20 cellular contexts compared by ENCODE assay signal in the genomic region with DNA sequence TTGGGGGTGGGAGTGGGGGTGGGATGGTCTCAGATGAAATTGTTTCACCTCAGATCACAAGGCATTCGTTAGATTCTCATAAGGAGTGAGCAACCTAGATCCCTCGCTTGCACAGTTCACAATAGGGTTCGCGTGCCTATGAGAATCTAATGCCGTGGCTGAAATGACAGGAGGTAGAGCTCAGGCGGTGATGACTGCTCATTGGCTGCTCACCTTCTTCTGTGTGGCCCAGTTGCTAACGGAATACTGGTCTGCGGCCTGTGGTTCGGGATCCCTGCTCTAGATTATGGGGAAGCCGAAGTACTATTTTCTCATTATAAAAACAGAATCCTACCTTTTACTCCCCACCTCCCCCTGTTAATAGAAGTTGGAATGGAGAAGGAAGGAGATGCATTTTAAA. TPM values are rescaled to one million over a fixed set of nuclear protein-coding genes. Genes with fewer than 3 reads are reported as not detected.
DNase-seq lines count a peak whose midpoint lies in the region; ATAC-seq and TF ChIP-seq lines count a peak whose summit lies in the region.
"Had no signal": no experiment of that assay in that cellular context is flagged by ENCODE, and none has a peak within 500 bp of the region (broad histone marks: within the 10 kb centered on the region; RNA-seq: fewer than 3 reads in every experiment).

No MANE protein-coding gene starts in this region.

- H2AFZ ChIP-seq in OCI-LY7 (ENCODE audit: low read length) (no peak overlapping the region), trophoblast cell (ENCODE audit: insufficient read depth, low read length, poor library complexity) (no peak overlapping the region)

- no peaks in the 10 kb centered on the region for H3K9me2 ChIP-seq in OCI-LY7 (ENCODE audit: insufficient read depth, low read length)

- CTCF ChIA-PET in OCI-LY7 (lab: Charles Lee; ENCODE audit: unreplicated experiment) = no interaction called here

- no peak overlapping the region for H2BK12ac ChIP-seq in trophoblast cell (ENCODE audit: low read length)

- in situ Hi-C loops in G401 (cut with HindIII; ENCODE audit: low sequenced_read_pairs) = no loop called here

- no peak overlapping the region for H4K8ac ChIP-seq in trophoblast cell (ENCODE audit: low read depth, low read length)

- no TSS peak for BruUV-seq in OCI-LY7 (replicated peaks; lab: Mats Ljungman, UMichigan)

- H3K4me3 ChIP-seq in OCI-LY7 (ENCODE audit: low read depth, low read length, poor library complexity, severe bottlenecking) (no peak overlapping the region), trophoblast cell (ENCODE audit: low read depth, low read length) (no peak overlapping the region)

- intact Hi-C loops in OCI-LY7 (cut with micrococcal nuclease; ENCODE audit: unreplicated experiment) = no loop called here
- intact Hi-C loops in left ventricle myocardium superior (cut with micrococcal nuclease) = no loop called here

- DNase-seq in G401 (ENCODE audit: low spot score) (peak; percentile 62), OCI-LY7 (ENCODE audit: low spot score) (no peak), left ventricle myocardium superior (no peak), trophoblast cell (no peak), HPDE6-E6E7 (ENCODE audit: extremely low spot score) (no peak), NCI-H2029 (lab: John Stamatoyannopoulos, UW) (no peak), iPS-NIHi7 (ENCODE audit: extremely low spot score) (no peak)
- DNase-seq: ACHN; AML-193; Caco-2; CD4-positive, CD25-positive, alpha-beta regulatory T cell; DMS53; KBM-7; NCI-H1436; NCI-H2081; NCI-H510A; NCI-H82 had no signal

- no peak overlapping the region for H3K18ac ChIP-seq in trophoblast cell (ENCODE audit: low read length)

- no peaks in the 10 kb centered on the region for H3K27me3 ChIP-seq in trophoblast cell (ENCODE audit: insufficient read depth, low read length)

- peak overlapping the region; percentile 72 for H3K4ac ChIP-seq in trophoblast cell (ENCODE audit: low read depth, low read length)

- H3K4me1 ChIP-seq in OCI-LY7 (ENCODE audit: insufficient read depth, low read length, poor library complexity, severe bottlenecking) (peaks cover 78% of the 10 kb centered on the region), trophoblast cell (ENCODE audit: control insufficient read depth in 1 of 2, insufficient read depth in 2 of 2, low read length in 2 of 2) (peaks cover 4% of the 10 kb centered on the region in 2 experiments)

- H3K4me2 ChIP-seq in OCI-LY7 (ENCODE audit: low read length) (no peak overlapping the region), trophoblast cell (ENCODE audit: low read length) (no peak overlapping the region)

- no peak for TF ChIP-seq CTCF in OCI-LY7 (conservative IDR thresholded peaks at IDR 0.05; ENCODE audit: low read length)

- no peak overlapping the region for H2AK5ac ChIP-seq in trophoblast cell (ENCODE audit: low read length)

- no peaks in the 10 kb centered on the region for H3K79me1 ChIP-seq in trophoblast cell (ENCODE audit: low read length)

- no peak overlapping the region for H4K91ac ChIP-seq in trophoblast cell (ENCODE audit: low read depth, low read length)

- H2BK120ac ChIP-seq in trophoblast cell (ENCODE audit: insufficient read depth, low read length, poor library complexity) = no peak overlapping the region

- peak; percentile 45 for ATAC-seq in left ventricle myocardium superior
- ATAC-seq: Panc1, SK-N-SH treated with all-trans-retinoic acid at 6 μM for 48 hours had no signal

- H2BK5ac ChIP-seq in trophoblast cell (ENCODE audit: low read depth, low read length, poor library complexity) = no peak overlapping the region

- WGBS in trophoblast cell (ENCODE audit: extremely low coverage, insufficient coverage, insufficient read length) = no CpG with 5 or more reads among the region's 10 CpGs

- no peak overlapping the region for H4K12ac ChIP-seq in trophoblast cell (ENCODE audit: low read depth, low read length)

- H3K9ac ChIP-seq in trophoblast cell (ENCODE audit: low read length) = no peak overlapping the region

- no peak overlapping the region for H3K14ac ChIP-seq in trophoblast cell (ENCODE audit: low read length)

- POLR2A ChIA-PET in OCI-LY7 (lab: Charles Lee) = interaction anchor here (0.6 to 1.4 kb wide), 5 partner anchors 16 to 65 kb away, joined by 3 to 10 read pairs (median 4); no protein-coding TSS in a partner anchor

- H3K36me3 ChIP-seq in OCI-LY7 (ENCODE audit: insufficient read depth, low read length) (peaks cover 40% of the 10 kb centered on the region), trophoblast cell (ENCODE audit: control insufficient read depth in 1 of 2, insufficient read depth in 2 of 2, low read length in 2 of 2) (peaks cover 3 to 5% of the 10 kb centered on the region in 2 experiments)

- H3K79me2 ChIP-seq in OCI-LY7 (ENCODE audit: insufficient read depth, low read depth, low read length) (peaks cover 97% of the 10 kb centered on the region), trophoblast cell (ENCODE audit: control insufficient read depth, insufficient read depth, low read length, poor library complexity) (peaks cover 16% of the 10 kb centered on the region)

- H4K20me1 ChIP-seq in OCI-LY7 (ENCODE audit: insufficient read depth, low read length) = peaks cover 36% of the 10 kb centered on the region

- H3K27ac ChIP-seq in OCI-LY7 (ENCODE audit: low read depth, low read length, poor library complexity, severe bottlenecking) = peak overlapping the region; percentile 30
- no peak overlapping the region for H3K27ac ChIP-seq in trophoblast cell (ENCODE audit: low read depth, low read length)
- H3K27ac ChIP-seq: HL-60 had no signal

- H3K23ac ChIP-seq in trophoblast cell (ENCODE audit: low read length) = no peak overlapping the region

- H3K9me3 ChIP-seq in OCI-LY7 (ENCODE audit: low read length) = no peaks in the 10 kb centered on the region
- H3K9me3 ChIP-seq in trophoblast cell (ENCODE audit: insufficient read depth, low read depth, low read length) = no peaks in the 10 kb centered on the region
- H3K9me3 ChIP-seq: Caco-2 had no signal

RNA-seq across cellular contexts. Expression of a gene that starts 18.9 kb away (rescaled TPM):
- 259 and 403 TPM in 2 replicates for total RNA-seq in G401 (2014; rRNA removed; shearing (Covaris generic))
- total RNA-seq in OCI-LY7 (2014; rRNA removed; shearing (Covaris generic)) = 123 and 155 TPM in 2 replicates
- total RNA-seq in OCI-LY7 (2022) (214 and 227 TPM in 2 replicates), left ventricle myocardium superior (143 TPM)
- 234 and 254 TPM in 2 replicates for polyA plus RNA-seq in trophoblast cell (2013)
